ENCODE assay signal across 2 cellular contexts in genomic region chr6:156767603-156768467, GRCh38.
TF ChIP-seq lines count a peak whose summit lies in the region.

No MANE protein-coding gene starts in this region.

TF ChIP-seq in GM23338, 12 proteins besides CTCF, POLR2A, EP300 and RAD21 (continued from another document):
- no peak for TF ChIP-seq ZNF462 (CRISPR knock-in tag; IDR thresholded peaks at IDR 0.05)

TF ChIP-seq in IMR-90, 13 proteins besides CTCF, POLR2A, EP300 and RAD21 (continued from another document):
- TF ChIP-seq NFE2L2 (IDR thresholded peaks at IDR 0.05; ENCODE audit: low read depth, low read length) = no peak
- no peak for TF ChIP-seq MXI1 (IDR thresholded peaks at IDR 0.05; ENCODE audit: borderline replicate concordance, low read depth, low read length)
- TF ChIP-seq RFX5 (IDR thresholded peaks at IDR 0.05; ENCODE audit: low read depth, low read length) = no peak
- TF ChIP-seq MAZ (IDR thresholded peaks at IDR 0.05; ENCODE audit: borderline replicate concordance, low read depth, low read length) = no peak
